ENCODE assay signal across 15 cellular contexts in the genomic region with DNA sequence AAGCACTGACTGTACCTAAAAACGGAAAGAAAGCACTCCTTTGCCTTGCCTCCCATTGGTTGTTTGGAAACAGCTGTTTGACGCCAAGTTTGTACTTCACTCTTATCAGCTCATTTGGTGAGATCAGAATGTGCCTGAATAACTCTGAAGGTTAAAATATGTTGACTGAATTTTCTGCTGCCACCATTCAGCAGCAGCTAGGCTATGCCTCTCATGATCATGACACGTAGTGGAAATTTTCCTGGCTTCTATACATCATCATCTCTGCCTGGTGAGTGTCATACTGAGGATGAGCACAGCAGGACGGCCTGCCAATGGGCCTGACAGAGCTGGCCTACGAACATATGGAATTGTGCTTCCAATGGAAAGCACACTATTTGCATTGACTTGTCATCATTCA.
DNase-seq lines count a peak whose midpoint lies in the region; ATAC-seq, FAIRE-seq and TF ChIP-seq lines count a peak whose summit lies in the region.
"Had no signal": no experiment of that assay in that cellular context is flagged by ENCODE, and none has a peak within 500 bp of the region (broad histone marks: within the 10 kb centered on the region; RNA-seq: fewer than 3 reads in every experiment).

No MANE protein-coding gene starts in this region.

- DNase-seq in HS-27A (ENCODE audit: low read depth), result peak; percentile 69
- DNase-seq in choroid plexus epithelial cell (ENCODE audit: low read depth), result peak; percentile 98
- peak in 1 of 3 donors; percentile 14 for DNase-seq in right lobe of liver
- DNase-seq in smooth muscle cell (lab: John Stamatoyannopoulos, UW; ENCODE audit: unreplicated experiment), result no peak
- no peak for DNase-seq in D721Med (ENCODE audit: insufficient read length, low spot score)
- no peak for DNase-seq in NCI-H128 (lab: John Stamatoyannopoulos, UW; ENCODE audit: unreplicated experiment)
- DNase-seq in NK-92 (lab: John Stamatoyannopoulos, UW; ENCODE audit: unreplicated experiment), result no peak
- no peak for DNase-seq in iPS-NIHi7 (ENCODE audit: extremely low spot score)
- DNase-seq: activated CD4-positive, CD25-positive, alpha-beta regulatory T cell; activated T-cell treated with anti-CD3 and anti-CD28 coated beads, Interleukin-2, amount 50 U/mL, for 1 hour; GDM1 had no signal

- H3K27me3 ChIP-seq in right lobe of liver (no peaks in the 10 kb centered on the region), smooth muscle cell (ENCODE audit: low read depth) (no peaks in the 10 kb centered on the region)
- H3K27me3 ChIP-seq: BLaER1, MG63 had no signal

- no peak for TF ChIP-seq POLR2A in right lobe of liver (IDR thresholded peaks at IDR 0.05)

- peak overlapping the region; percentile 55 for H3K4me2 ChIP-seq in smooth muscle cell
- H3K4me2 ChIP-seq: BLaER1 had no signal

- peak overlapping the region in 1 of 3 donors; percentile 7 for H3K27ac ChIP-seq in right lobe of liver
- H3K27ac ChIP-seq in smooth muscle cell (ENCODE audit: low read depth), result peak overlapping the region; percentile 93
- H3K27ac ChIP-seq: BLaER1, prostate gland had no signal

- H3F3A ChIP-seq in smooth muscle cell (ENCODE audit: low read depth), result peaks cover 5% of the 10 kb centered on the region

- H4K20me1 ChIP-seq in smooth muscle cell (ENCODE audit: low read depth), result no peaks in the 10 kb centered on the region
- H4K20me1 ChIP-seq: BLaER1 had no signal

- H3K79me2 ChIP-seq in smooth muscle cell (ENCODE audit: low read depth), result no peaks in the 10 kb centered on the region

- intact Hi-C loops in right lobe of liver (cut with DNase I), result no loop called here

- peak overlapping the region; percentile 35 for H2AFZ ChIP-seq in smooth muscle cell (ENCODE audit: low read depth)

- H3K36me3 ChIP-seq in right lobe of liver (no peaks in the 10 kb centered on the region), smooth muscle cell (ENCODE audit: low read depth) (no peaks in the 10 kb centered on the region)
- H3K36me3 ChIP-seq: BLaER1, MG63, prostate gland had no signal

- H3K4me3 ChIP-seq in choroid plexus epithelial cell (ENCODE audit: low read depth, low read length), result no peak overlapping the region
- no peak overlapping the region for H3K4me3 ChIP-seq in right lobe of liver
- H3K4me3 ChIP-seq in smooth muscle cell, result no peak overlapping the region
- H3K4me3 ChIP-seq: BLaER1, MG63, prostate gland had no signal

- TF ChIP-seq CTCF in choroid plexus epithelial cell (conservative IDR thresholded peaks at IDR 0.05; ENCODE audit: low read depth, low read length) (no peak), right lobe of liver (IDR thresholded peaks at IDR 0.05) (no peak), smooth muscle cell (IDR thresholded peaks at IDR 0.05; ENCODE audit: borderline replicate concordance, insufficient read depth, poor library complexity, severe bottlenecking) (no peak), D721Med (IDR thresholded peaks at IDR 0.05; ENCODE audit: insufficient read depth, missing control alignments) (no peak)

- FAIRE-seq in D721Med (lab: Jason Lieb, UNC), result no peak
- FAIRE-seq: keratinocyte had no signal

- peak overlapping the region; percentile 71 for H3K9ac ChIP-seq in smooth muscle cell (ENCODE audit: low read depth)
- H3K9ac ChIP-seq: BLaER1 had no signal

- ATAC-seq in right lobe of liver, result peak in 3 of 4 donors; percentile 14 to 34 (median 22)

- H3K4me1 ChIP-seq in right lobe of liver (peaks cover 0 to 3% (median 0%) of the 10 kb centered on the region in 4 donors), smooth muscle cell (ENCODE audit: low read depth) (peaks cover 15% of the 10 kb centered on the region)
- H3K4me1 ChIP-seq: prostate gland had no signal

- H3K9me3 ChIP-seq in right lobe of liver, result no peaks in the 10 kb centered on the region
- H3K9me3 ChIP-seq in smooth muscle cell (replicated peaks; ENCODE audit: low read depth), result no peaks in the 10 kb centered on the region
- H3K9me3 ChIP-seq: BLaER1, MG63, prostate gland had no signal

- 67% methylated on average over 3 of the region's 5 CpGs for WGBS in right lobe of liver (ENCODE audit: insufficient coverage, low coverage, low lambda C conversion rate, missing lambda C conversion rate)
- WGBS in smooth muscle cell (ENCODE audit: low lambda C conversion rate), result 41% methylated on average over 5 of the region's 5 CpGs

Comparison
In these comparisons a context has a peak if more than half of its experiments do, and no peak if none do; other contexts are left out.
1. DNase-seq: peak in HS-27A (single experiment) and choroid plexus epithelial cell (single experiment); none in smooth muscle cell (single experiment), D721Med (single experiment), NCI-H128 (single experiment), NK-92 (single experiment) and iPS-NIHi7 (single experiment).